Comparison of ENCODE assay signal across 8 cellular contexts in the genomic region with DNA sequence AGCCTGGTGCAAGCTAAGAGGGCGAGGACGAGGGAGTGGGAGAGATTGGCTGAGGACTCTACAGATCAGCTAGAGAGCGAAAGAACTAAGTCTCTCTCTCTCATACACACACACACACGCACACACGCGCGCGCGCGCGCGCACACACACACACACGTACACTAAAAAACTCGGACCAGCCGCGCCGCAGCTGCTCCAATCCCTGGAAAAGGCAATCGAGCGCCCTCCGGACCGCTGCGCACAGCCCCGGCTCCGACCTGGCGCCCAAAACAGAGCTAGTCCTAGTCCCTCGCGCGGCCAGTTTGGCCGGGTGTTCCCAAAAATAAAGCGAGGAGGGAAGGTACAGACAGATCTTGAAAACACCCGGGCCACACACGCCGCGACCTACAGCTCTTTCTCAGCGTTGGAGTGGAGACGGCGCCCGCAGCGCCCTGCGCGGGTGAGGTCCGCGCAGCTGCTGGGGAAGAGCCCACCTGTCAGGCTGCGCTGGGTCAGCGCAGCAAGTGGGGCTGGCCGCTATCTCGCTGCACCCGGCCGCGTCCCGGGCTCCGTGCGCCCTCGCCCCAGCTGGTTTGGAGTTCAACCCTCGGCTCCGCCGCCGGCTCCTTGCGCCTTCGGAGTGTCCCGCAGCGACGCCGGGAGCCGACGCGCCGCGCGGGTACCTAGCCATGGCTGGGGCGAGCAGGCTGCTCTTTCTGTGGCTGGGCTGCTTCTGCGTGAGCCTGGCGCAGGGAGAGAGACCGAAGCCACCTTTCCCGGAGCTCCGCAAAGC. TPM values are rescaled to one million over a fixed set of nuclear protein-coding genes. Genes with fewer than 3 reads are reported as not detected.
DNase-seq lines count a peak whose midpoint lies in the region; ATAC-seq and TF ChIP-seq lines count a peak whose summit lies in the region.

A gene with protein sequence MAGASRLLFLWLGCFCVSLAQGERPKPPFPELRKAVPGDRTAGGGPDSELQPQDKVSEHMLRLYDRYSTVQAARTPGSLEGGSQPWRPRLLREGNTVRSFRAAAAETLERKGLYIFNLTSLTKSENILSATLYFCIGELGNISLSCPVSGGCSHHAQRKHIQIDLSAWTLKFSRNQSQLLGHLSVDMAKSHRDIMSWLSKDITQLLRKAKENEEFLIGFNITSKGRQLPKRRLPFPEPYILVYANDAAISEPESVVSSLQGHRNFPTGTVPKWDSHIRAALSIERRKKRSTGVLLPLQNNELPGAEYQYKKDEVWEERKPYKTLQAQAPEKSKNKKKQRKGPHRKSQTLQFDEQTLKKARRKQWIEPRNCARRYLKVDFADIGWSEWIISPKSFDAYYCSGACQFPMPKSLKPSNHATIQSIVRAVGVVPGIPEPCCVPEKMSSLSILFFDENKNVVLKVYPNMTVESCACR (plus strand): TSS at position 92 of the 772 bp plus-strand sequence. CDS start 577 bp downstream, at position 669.

- TF ChIP-seq CTCF in breast epithelium (IDR thresholded peaks at IDR 0.05) (no peak), thoracic aorta (IDR thresholded peaks at IDR 0.05) (no peak)

- H3K4me1 ChIP-seq in breast epithelium (no peaks in the 10 kb centered on the region), thoracic aorta (ENCODE audit: control insufficient read depth in 1 of 2, low read depth in 2 of 2) (peaks cover 0 to 14% of the 10 kb centered on the region in 2 donors)

- no peak for TF ChIP-seq POLR2A in breast epithelium (IDR thresholded peaks at IDR 0.05)

- H3K36me3 ChIP-seq in breast epithelium, result no peaks in the 10 kb centered on the region
- H3K36me3 ChIP-seq in thoracic aorta, result no peaks in the 10 kb centered on the region

- DNase-seq in NCI-H1105 (lab: John Stamatoyannopoulos, UW) (peak; percentile 12), breast epithelium (ENCODE audit: low spot score in 2 of 2) (no peak), left kidney (ENCODE audit: low read depth, low spot score) (peak; percentile 87), thoracic aorta (ENCODE audit: low spot score) (no peak), foreskin melanocyte (no peak)

- H3K4me3 ChIP-seq in GM08714 (ENCODE audit: low read length) (peak within 1 kb of the TSS; percentile 69), breast epithelium (peak within 1 kb of the TSS; percentile 45 to 62 (median 48)), thoracic aorta (peak within 1 kb of the TSS; percentile 54)

- ATAC-seq in thoracic aorta (ENCODE audit: insufficient number of reproducible peaks, low FRiP score, low read depth), result no peak
- no peak for ATAC-seq in GM19035 (IDR thresholded peaks at IDR 0.05; ENCODE audit: unreplicated experiment)
- ATAC-seq in activated CD4-positive, CD25-positive, alpha-beta regulatory T cell treated with anti-CD3 and anti-CD28 coated beads, Interleukin-2, amount 50 U/mL, for 24 hours, result no peak

- H3K27me3 ChIP-seq in breast epithelium (peaks cover 0 to 48% of the 10 kb centered on the region in 2 donors), thoracic aorta (replicated peaks; ENCODE audit: insufficient read depth) (no peaks in the 10 kb centered on the region)

- H3K9me3 ChIP-seq in breast epithelium (no peaks in the 10 kb centered on the region), thoracic aorta (no peaks in the 10 kb centered on the region)

- intact Hi-C loops in breast epithelium (cut with DNase I; ENCODE audit: low total_unique reads), result no loop called here

- H3K27ac ChIP-seq in breast epithelium, result no peak within 1 kb of the TSS
- H3K27ac ChIP-seq in thoracic aorta, result no peak within 1 kb of the TSS

RNA-seq across cellular contexts. Expression of the gene that starts here (rescaled TPM):
- 10 to 100 TPM in 1 of 3 donors, 1 to 10 TPM in 1, under 1 TPM in 1; 0.98 to 25.3 (median 2.6) TPM for total RNA-seq in breast epithelium
- 1 to 10 TPM in 1 of 2 donors, under 1 TPM in 1; 0.68 to 1.4 TPM for total RNA-seq in thoracic aorta

Comparison
In these comparisons a context has a peak if more than half of its experiments do, and no peak if none do; other contexts are left out.
1. DNase-seq: peak in NCI-H1105 (single experiment) and left kidney (single experiment); none in breast epithelium (0 of 2), thoracic aorta (single experiment) and foreskin melanocyte (single experiment).
2. Peak in every context shown above with its lines, with median percentiles within 50 percentile points of each other: H3K4me3 ChIP-seq.